Comparison of ENCODE assay signal across 10 cellular contexts in the genomic region with DNA sequence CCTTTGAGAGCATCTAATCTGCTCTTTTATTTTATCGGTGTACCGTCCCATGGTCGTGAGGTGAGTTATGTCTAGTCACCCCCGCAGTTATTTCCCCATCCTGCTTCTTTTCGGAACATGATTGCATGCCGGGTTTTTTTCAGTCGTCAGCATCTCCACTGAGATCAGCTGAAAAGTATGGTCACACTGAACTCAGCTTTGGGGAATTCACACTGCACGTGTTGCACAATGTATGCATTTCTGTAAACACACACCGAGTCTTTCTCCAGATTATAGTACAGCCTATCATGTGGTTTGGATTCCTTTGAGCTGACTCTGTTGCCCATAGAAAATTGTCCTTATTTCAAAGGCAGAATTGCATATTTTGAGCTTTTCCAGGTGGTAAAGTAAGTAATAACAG. TPM values are rescaled to one million over a fixed set of nuclear protein-coding genes. Genes with fewer than 3 reads are reported as not detected.
A peak's percentile ranks its signal among the peaks of the same experiment; 100 is the strongest.
DNase-seq lines count a peak whose midpoint lies in the region; ATAC-seq and TF ChIP-seq lines count a peak whose summit lies in the region.
"Had no signal": no experiment of that assay in that cellular context is flagged by ENCODE, and none has a peak within 500 bp of the region (broad histone marks: within the 10 kb centered on the region; RNA-seq: fewer than 3 reads in every experiment).

No MANE protein-coding gene starts in this region.

- TF ChIP-seq CTCF in fibroblast of mammary gland (conservative IDR thresholded peaks at IDR 0.05; ENCODE audit: control insufficient read depth, insufficient read depth, low read depth, low read length): no peak

- H3K4me3 ChIP-seq in fibroblast of mammary gland (ENCODE audit: control insufficient read depth, low read depth, low read length) (no peak overlapping the region), H7 (ENCODE audit: insufficient read depth, low read depth, low read length) (no peak overlapping the region)

- DNase-seq in RPMI7951 (ENCODE audit: low read depth) (peak; percentile 75), fibroblast of mammary gland (ENCODE audit: low read depth) (peak; percentile 99), smooth muscle cell of the brain vasculature (ENCODE audit: low read depth, low spot score) (peak; percentile 43), H7 (no peak)
- DNase-seq: activated gamma-delta T cell, GOT3 had no signal

- peaks cover 46% of the 10 kb centered on the region for H3K27me3 ChIP-seq in H7 (ENCODE audit: control insufficient read depth, insufficient read depth, low read length)

- ATAC-seq in GM19351 (IDR thresholded peaks at IDR 0.05; ENCODE audit: unreplicated experiment): peak; percentile 34
- no peak for ATAC-seq in GM18502 (IDR thresholded peaks at IDR 0.05; ENCODE audit: poor library complexity, unreplicated experiment)
- no peak for ATAC-seq in GM18867 (IDR thresholded peaks at IDR 0.05; ENCODE audit: unreplicated experiment)
- ATAC-seq in GM21423 (IDR thresholded peaks at IDR 0.05; ENCODE audit: unreplicated experiment): no peak

- H3K36me3 ChIP-seq in H7 (replicated peaks; ENCODE audit: control insufficient read depth, insufficient read depth, low read length): no peaks in the 10 kb centered on the region

RNA-seq across cellular contexts. Expression of gene PLXNC1, which starts 24.6 kb away (rescaled TPM):
- 0.10 and 0.24 TPM in 2 replicates for total RNA-seq in RPMI7951 (2014; rRNA removed; shearing (Covaris generic))
- total RNA-seq in H7 (2014; rRNA removed; shearing (Covaris generic)): 0.67 and 1.2 TPM in 2 replicates
